In the genomic region with DNA sequence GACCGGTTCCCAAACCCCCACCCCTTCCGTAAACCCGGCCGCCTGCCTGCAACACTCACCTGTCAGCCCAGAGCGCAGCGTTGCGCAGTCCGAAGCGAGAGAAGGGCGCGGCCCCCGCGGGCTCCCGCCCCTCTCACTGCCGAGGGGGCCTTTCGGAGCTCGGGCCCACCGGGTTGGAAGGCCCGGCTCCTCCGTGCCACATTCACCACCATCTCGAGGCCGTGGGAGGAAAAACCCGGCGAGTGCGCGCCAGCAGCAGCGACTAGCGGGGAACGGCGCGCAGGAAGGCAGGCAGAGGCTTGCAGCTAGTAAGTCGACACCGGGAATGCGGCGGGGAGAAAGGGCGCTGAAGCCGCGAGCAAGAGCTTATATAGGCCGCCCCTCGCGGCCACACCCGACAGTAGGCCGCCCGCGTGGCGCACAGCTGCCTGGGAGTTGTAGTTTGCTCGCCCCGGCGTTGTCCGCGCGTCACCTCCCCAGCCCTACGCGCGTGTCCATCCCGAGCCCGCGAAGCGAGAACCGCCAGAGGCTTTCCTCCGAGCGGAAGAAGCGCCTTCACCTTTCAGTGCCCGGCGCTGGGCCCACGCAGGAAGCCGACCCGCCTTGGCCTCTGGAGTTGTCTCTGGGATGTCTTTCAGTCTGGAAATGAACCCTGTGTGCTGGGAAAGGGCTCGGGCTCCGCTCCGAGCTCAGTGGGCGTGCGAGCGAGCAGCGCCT, we compare ENCODE assay signal across 8 cellular contexts. TPM values are rescaled to one million over a fixed set of nuclear protein-coding genes. Genes with fewer than 3 reads are reported as not detected.
DNase-seq lines count a peak whose midpoint lies in the region; ATAC-seq and TF ChIP-seq lines count a peak whose summit lies in the region.

No MANE protein-coding gene starts in this region.

- ATAC-seq in GM19324 (IDR thresholded peaks at IDR 0.05; ENCODE audit: low FRiP score, unreplicated experiment) (peak; percentile 91), HG03460 (IDR thresholded peaks at IDR 0.05; ENCODE audit: unreplicated experiment) (peak; percentile 78)

- H3K9me3 Mint-ChIP-seq in dendritic cell treated with granulocyte-macrophage colony-stimulating factor and Interleukin-4, amounts not matched to agents 40 ng/mL and 50 ng/mL, for 4 days = no peaks in the 10 kb centered on the region

- H3K36me3 Mint-ChIP-seq in dendritic cell treated with granulocyte-macrophage colony-stimulating factor and Interleukin-4, amounts not matched to agents 40 ng/mL and 50 ng/mL, for 4 days (ENCODE audit: low read depth) = peaks cover 55% of the 10 kb centered on the region

- peaks cover 55% of the 10 kb centered on the region for H3K4me1 Mint-ChIP-seq in dendritic cell treated with granulocyte-macrophage colony-stimulating factor and Interleukin-4, amounts not matched to agents 40 ng/mL and 50 ng/mL, for 4 days (ENCODE audit: low read depth)

- no peak for TF ChIP-seq POLR2A in lower leg skin (IDR thresholded peaks at IDR 0.05)

- WGBS in lower leg skin, 2 donors = 0% methylated on average over 40 to 48 of the region's 75 CpGs

- peak overlapping the region; percentile 89 for H3K4me3 Mint-ChIP-seq in dendritic cell treated with granulocyte-macrophage colony-stimulating factor and Interleukin-4, amounts not matched to agents 40 ng/mL and 50 ng/mL, for 4 days

- no peaks in the 10 kb centered on the region for H3K27me3 Mint-ChIP-seq in dendritic cell treated with granulocyte-macrophage colony-stimulating factor and Interleukin-4, amounts not matched to agents 40 ng/mL and 50 ng/mL, for 4 days

- H3K27ac Mint-ChIP-seq in dendritic cell treated with granulocyte-macrophage colony-stimulating factor and Interleukin-4, amounts not matched to agents 40 ng/mL and 50 ng/mL, for 4 days = peak overlapping the region; percentile 98

- TF ChIP-seq CTCF in C4-2B (conservative IDR thresholded peaks at IDR 0.05) (no peak; the same call in 1 of the 2 replicates), lower leg skin (IDR thresholded peaks at IDR 0.05) (peak in 1 of 3 donors; percentile 22)

- H3K4me3 ChIP-seq in lower leg skin (ENCODE audit: low read depth, poor library complexity, severe bottlenecking) = peak overlapping the region; percentile 95

- intact Hi-C loops in dendritic cell treated with granulocyte-macrophage colony-stimulating factor and Interleukin-4, amounts not matched to agents 40 ng/mL and 50 ng/mL, for 4 days (cut with micrococcal nuclease) = loop anchor here (1.0 to 5.0 kb wide), 3 partner anchors 9 to 74 kb away; partner anchors contain the start of genes RCC1 and TRNAU1AP
- intact Hi-C loops in lower leg skin (cut with DNase I; ENCODE audit: low total_unique reads) = no loop called here

- peak overlapping the region; percentile 93 for H3K27ac ChIP-seq in C4-2B

- DNase-seq in NCI-H526 (lab: John Stamatoyannopoulos, UW) = peak; percentile 83 to 97
- peak; percentile 91 to 95 for DNase-seq in activated CD4-positive, alpha-beta T cell treated with anti-CD3 and anti-CD28 coated beads, Interleukin-2, amount 50 U/mL, for 24 hours (ENCODE audit: low read depth in 1 of 2, low spot score in 1 of 2)
- peak; percentile 95 to 99 for DNase-seq in lower leg skin (ENCODE audit: low spot score in 2 of 2)
- peak; percentile 92 to 93 for DNase-seq in stimulated activated CD4-positive, alpha-beta T cell treated with anti-CD3 and anti-CD28 coated beads, Interleukin-4, amount 100 ng/mL, for 4 hours

RNA-seq across cellular contexts. Expression of gene RAB42, which starts 10.4 kb away (rescaled TPM):
- total RNA-seq in lower leg skin = 1 to 10 TPM in 1 of 4 donors, not detected in 3; 1.0 TPM

RNA-seq across cellular contexts. Expression of gene TRNAU1AP, which starts 28.8 kb away (rescaled TPM):
- 10 to 100 TPM; 11.8 to 24.9 (median 19.3) TPM for total RNA-seq in lower leg skin

Comparison
In these comparisons a context has a peak if more than half of its experiments do, and no peak if none do; other contexts are left out.
1. Peak in every context shown above with its lines: DNase-seq, ATAC-seq, H3K4me3 ChIP-seq and H3K27ac ChIP-seq.